Comparison of ENCODE assay signal across 9 cellular contexts in the genomic region with DNA sequence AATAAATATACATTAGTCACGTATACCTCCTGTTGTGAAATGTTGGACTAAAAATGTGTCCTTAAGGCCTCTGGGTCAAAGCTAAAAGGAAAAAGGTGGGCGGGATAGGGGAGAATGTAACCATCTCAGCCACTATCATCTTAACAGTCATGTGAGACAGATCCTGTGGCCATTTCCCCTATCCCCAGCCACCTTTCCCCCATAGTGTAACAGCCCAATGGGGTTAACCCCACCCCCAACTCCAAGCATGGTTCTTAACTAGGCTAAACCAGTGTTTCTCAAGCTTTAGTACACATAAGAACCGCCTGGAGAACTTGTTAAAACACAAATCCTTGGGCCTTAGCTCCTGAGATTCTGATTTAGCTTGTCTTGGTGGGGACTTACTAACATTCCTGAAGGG.
"Had no signal": no experiment of that assay in that cellular context is flagged by ENCODE, and none has a peak within 500 bp of the region (broad histone marks: within the 10 kb centered on the region; RNA-seq: fewer than 3 reads in every experiment).

No MANE protein-coding gene starts in this region.

- H3K36me3 ChIP-seq: HAP-1 had no signal

- DNase-seq: GM23248, GOT3, H7, HFFc6, KBM-7 had no signal

- ATAC-seq: HCT116, HepG2 had no signal

- H3K27ac ChIP-seq: GM23248, HL-60 had no signal

- H3K4me1 ChIP-seq: HAP-1 had no signal

- H3K4me3 ChIP-seq: GM23248, HAP-1 had no signal
